10 cellular contexts compared by ENCODE assay signal in the genomic region with DNA sequence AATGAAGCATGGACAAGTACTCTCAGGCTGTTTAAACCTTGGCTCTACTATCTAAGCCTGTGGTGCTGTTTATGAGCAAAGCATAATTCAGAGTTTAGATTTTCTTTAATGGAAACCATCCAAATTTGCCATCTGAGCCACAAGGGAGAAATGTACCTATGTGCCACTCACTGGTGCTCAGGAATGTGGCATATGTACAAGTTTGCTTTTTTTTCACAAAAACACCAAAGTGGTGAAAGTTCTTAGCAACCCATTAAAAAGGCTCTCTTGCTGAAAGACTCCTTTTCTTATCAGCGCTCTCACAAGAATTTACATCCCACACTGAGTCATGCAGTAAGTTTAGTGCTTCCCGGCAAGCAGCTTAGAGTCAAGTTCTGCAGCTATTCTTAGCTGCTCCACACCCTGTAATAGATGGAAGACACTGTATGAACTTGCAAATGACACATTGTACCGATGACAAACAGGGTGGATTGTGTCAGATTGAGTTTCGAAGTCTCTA. TPM values are rescaled to one million over a fixed set of nuclear protein-coding genes. Genes with fewer than 3 reads are reported as not detected.
DNase-seq lines count a peak whose midpoint lies in the region; ATAC-seq, FAIRE-seq and TF ChIP-seq lines count a peak whose summit lies in the region.
"Had no signal": no experiment of that assay in that cellular context is flagged by ENCODE, and none has a peak within 500 bp of the region (broad histone marks: within the 10 kb centered on the region; RNA-seq: fewer than 3 reads in every experiment).

No MANE protein-coding gene starts in this region.

- H3K36me3 ChIP-seq in thyroid gland: no peaks in the 10 kb centered on the region
- no peaks in the 10 kb centered on the region for H3K36me3 ChIP-seq in neural progenitor cell
- H3K36me3 ChIP-seq: neutrophil had no signal

- H3K9me3 Mint-ChIP-seq in neural progenitor cell: no peaks in the 10 kb centered on the region

- H3K36me3 Mint-ChIP-seq in neural progenitor cell: no peaks in the 10 kb centered on the region

- H3K27ac Mint-ChIP-seq in neural progenitor cell: no peak overlapping the region

- H3K4me3 ChIP-seq in thyroid gland (replicated peaks in 1 of 3): no peak overlapping the region
- no peak overlapping the region for H3K4me3 ChIP-seq in neural progenitor cell

- no peak for ATAC-seq in GM18909 (IDR thresholded peaks at IDR 0.05; ENCODE audit: poor library complexity, unreplicated experiment)

- WGBS in thyroid gland, 2 donors: 7 to 22% methylated on average over 4 of the region's 4 CpGs

- peaks cover 7% of the 10 kb centered on the region for H3K4me1 Mint-ChIP-seq in neural progenitor cell

- H3K27me3 ChIP-seq in thyroid gland: no peaks in the 10 kb centered on the region
- H3K27me3 ChIP-seq in neural progenitor cell: no peaks in the 10 kb centered on the region
- H3K27me3 ChIP-seq: neutrophil had no signal

- no peak for TF ChIP-seq POLR2A in thyroid gland (IDR thresholded peaks at IDR 0.05)

- no peak overlapping the region for H2AFZ ChIP-seq in neural progenitor cell (replicated peaks)

- no peaks in the 10 kb centered on the region for H3K79me2 ChIP-seq in neural progenitor cell (ENCODE audit: low read depth)

- DNase-seq in HT-29 (ENCODE audit: low spot score) (peak; percentile 16), astrocyte of the hippocampus (ENCODE audit: low read depth, low spot score) (peak; percentile 92), thyroid gland (peak; percentile 45 to 59), neural progenitor cell (ENCODE audit: low spot score) (no peak), NCI-H1048 (lab: John Stamatoyannopoulos, UW) (no peak), NCI-H82 (lab: John Stamatoyannopoulos, UW) (no peak)
- DNase-seq: activated naive CD4-positive, alpha-beta T cell had no signal

- no peak overlapping the region for H3K4me3 Mint-ChIP-seq in neural progenitor cell

- H3F3A ChIP-seq in neural progenitor cell (ENCODE audit: low read depth): no peaks in the 10 kb centered on the region

- peak; percentile 30 for FAIRE-seq in islet of Langerhans (lab: Jason Lieb, UNC)

- peaks cover 4% of the 10 kb centered on the region for H3K27me3 Mint-ChIP-seq in neural progenitor cell (ENCODE audit: insufficient read depth, low read depth)

- TF ChIP-seq CTCF in thyroid gland (IDR thresholded peaks at IDR 0.05) (peak in 1 of 6 experiments; percentile 28), neural progenitor cell (IDR thresholded peaks at IDR 0.05) (no peak)

- H3K9ac ChIP-seq in neural progenitor cell: no peak overlapping the region

- no peak overlapping the region for H3K4me2 ChIP-seq in neural progenitor cell

- peaks cover 5 to 21% of the 10 kb centered on the region in 2 donors for H3K4me1 ChIP-seq in thyroid gland
- H3K4me1 ChIP-seq in neural progenitor cell: no peaks in the 10 kb centered on the region

- H4K20me1 ChIP-seq in neural progenitor cell (ENCODE audit: low read depth): no peaks in the 10 kb centered on the region

- intact Hi-C loops in thyroid gland (cut with DNase I): no loop called here

- H3K9me3 ChIP-seq in thyroid gland: no peaks in the 10 kb centered on the region
- no peaks in the 10 kb centered on the region for H3K9me3 ChIP-seq in neural progenitor cell (ENCODE audit: low read depth)
- H3K9me3 ChIP-seq: neutrophil had no signal

- H3K27ac ChIP-seq in thyroid gland: peak overlapping the region; percentile 8 to 59 (median 51)
- H3K27ac ChIP-seq in neural progenitor cell: no peak overlapping the region
- H3K27ac ChIP-seq: neutrophil had no signal

RNA-seq across cellular contexts. Expression of a gene that starts 57.3 kb away (rescaled TPM):
- not detected in 2 replicates for total RNA-seq in HT-29 (2014; rRNA removed; shearing (Covaris generic))
- 1 to 10 TPM in 3 of 4 donors, not detected in 1; 4.0 to 8.1 (median 4.2) TPM for total RNA-seq in thyroid gland
- not detected in 2 replicates for total RNA-seq in neural progenitor cell (ENCODE audit: low replicate concordance)

Comparison
In these comparisons a context has a peak if more than half of its experiments do, and no peak if none do; other contexts are left out.
1. DNase-seq: peak in HT-29 (single experiment), astrocyte of the hippocampus (single experiment) and thyroid gland (2 of 2); none in neural progenitor cell (single experiment), NCI-H1048 (single experiment) and NCI-H82 (single experiment).